In the genomic region with DNA sequence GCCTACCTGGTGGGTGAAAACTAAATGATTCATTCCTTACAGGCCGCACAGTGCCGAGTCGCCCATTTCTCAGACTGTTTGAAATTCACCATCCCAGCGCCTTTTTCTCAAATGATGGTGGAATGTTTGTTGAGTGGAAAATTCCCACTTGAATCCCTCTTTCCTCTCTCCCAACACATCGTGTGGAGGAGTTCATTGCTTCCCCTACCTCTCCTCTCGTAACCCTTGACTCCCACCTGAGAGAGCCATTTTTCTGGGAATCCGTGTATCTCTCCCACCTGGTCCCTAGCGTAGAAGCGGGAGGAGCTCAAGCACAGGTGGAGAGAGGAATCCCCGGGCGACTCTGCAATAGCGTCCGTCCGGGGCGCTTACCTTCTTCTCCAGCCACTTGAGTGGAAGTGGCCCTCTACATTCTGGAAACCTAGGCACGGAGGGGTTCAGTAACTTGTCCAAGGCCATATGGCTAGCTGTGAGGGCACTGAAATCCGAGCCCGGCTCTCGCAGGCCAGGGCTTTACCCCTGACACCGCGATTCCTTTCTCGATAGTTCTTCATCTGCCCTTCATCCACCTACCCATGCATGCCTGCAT, we compare ENCODE assay signal across 8 cellular contexts. TPM values are rescaled to one million over a fixed set of nuclear protein-coding genes. Genes with fewer than 3 reads are reported as not detected.
A peak's percentile ranks its signal among the peaks of the same experiment; 100 is the strongest.
DNase-seq lines count a peak whose midpoint lies in the region; ATAC-seq, FAIRE-seq and TF ChIP-seq lines count a peak whose summit lies in the region.

No MANE protein-coding gene starts in this region.

- H3K27me3 Mint-ChIP-seq in naive thymus-derived CD8-positive, alpha-beta T cell, result peaks cover 35 to 81% (median 57%) of the 10 kb centered on the region in 5 donors

- peak overlapping the region; percentile 82 for H3K23ac ChIP-seq in IMR-90 (ENCODE audit: low read depth, low read length)
- H3K23ac ChIP-seq in H1 (ENCODE audit: insufficient read length), result no peak overlapping the region

- intact Hi-C loops in IMR-90 (cut with micrococcal nuclease), result loop anchor here (10.0 kb wide), 2 partner anchors 228 to 438 kb away; partner anchors contain the start of gene RICTOR

- peak overlapping the region; percentile 18; the same call in 1 of the 2 replicates for H2BK12ac ChIP-seq in H1 (ENCODE audit: low read depth, low read length)

- H3K14ac ChIP-seq in IMR-90 (replicated peaks; ENCODE audit: low read depth, low read length) (peak overlapping the region; percentile 87), H1 (ENCODE audit: insufficient read length) (no peak overlapping the region)

- H3K4me1 ChIP-seq in IMR-90 (ENCODE audit: control insufficient read depth, insufficient read depth, low read length) (peaks cover 12% of the 10 kb centered on the region), H1 (replicated peaks in 1 of 4; ENCODE audit: control insufficient read depth in 3 of 4, insufficient read depth in 4 of 4, low read length in 3 of 4) (peaks cover 0 to 3% (median 0%) of the 10 kb centered on the region in 4 experiments; a peak in 1 of 7 replicates), MM.1S (ENCODE audit: low read length) (no peaks in the 10 kb centered on the region)

- ATAC-seq in IMR-90 (ENCODE audit: low read depth), result no peak
- no peak for ATAC-seq in naive thymus-derived CD8-positive, alpha-beta T cell
- no peak for ATAC-seq in GM19351 (IDR thresholded peaks at IDR 0.05; ENCODE audit: unreplicated experiment)
- ATAC-seq in HG02588 (IDR thresholded peaks at IDR 0.05; ENCODE audit: unreplicated experiment), result no peak
- ATAC-seq in HG03135 (IDR thresholded peaks at IDR 0.05; ENCODE audit: unreplicated experiment), result no peak

- TSS peak; percentile 67 for BruUV-seq in IMR-90 (replicated peaks; lab: Mats Ljungman, UMichigan)

- H2AFZ ChIP-seq in IMR-90 (replicated peaks; ENCODE audit: low read length, poor library complexity) (peak overlapping the region; percentile 97), H1 (ENCODE audit: low read length) (peak overlapping the region; percentile 87), MM.1S (ENCODE audit: low read length) (no peak overlapping the region)

- peaks cover 0 to 5% (median 1%) of the 10 kb centered on the region in 3 donors for H3K36me3 Mint-ChIP-seq in naive thymus-derived CD8-positive, alpha-beta T cell

- peak overlapping the region; percentile 89 for H3K4me3 ChIP-seq in AG04450 (ENCODE audit: low read depth, low read length)
- peak overlapping the region; percentile 93 for H3K4me3 ChIP-seq in IMR-90 (ENCODE audit: insufficient read depth, low read depth, low read length)
- peak overlapping the region; percentile 45 to 70 (median 62) for H3K4me3 ChIP-seq in H1 (ENCODE audit: extremely low read depth in 1 of 4, insufficient read depth in 2 of 4, low read depth in 3 of 4, low read length in 4 of 4)
- H3K4me3 ChIP-seq in MM.1S (ENCODE audit: low read length), result no peak overlapping the region

- H3K23me2 ChIP-seq in H1 (ENCODE audit: low read depth, low read length), result peaks cover 13% of the 10 kb centered on the region; the same call in 1 of the 2 replicates

- H4K20me1 ChIP-seq in IMR-90 (ENCODE audit: insufficient read depth, low read length) (peaks cover 22% of the 10 kb centered on the region), H1 (replicated peaks in 1 of 2; ENCODE audit: control insufficient read depth in 1 of 2, insufficient read depth in 2 of 2, low read length in 2 of 2) (no peaks in the 10 kb centered on the region), MM.1S (ENCODE audit: insufficient read depth, low read length) (no peaks in the 10 kb centered on the region)

- in situ Hi-C loops in IMR-90 (cut with MboI; ENCODE audit: low sequenced_read_pairs), result no loop called here

- H2AK9ac ChIP-seq in IMR-90 (replicated peaks; ENCODE audit: low read depth, low read length, poor library complexity), result peak overlapping the region; percentile 98

- H3K4me3 Mint-ChIP-seq in naive thymus-derived CD8-positive, alpha-beta T cell, result peak overlapping the region; percentile 28 to 85 (median 64)

- DNase-seq in AG04450 (ENCODE audit: low read depth, low spot score), result no peak
- DNase-seq in IMR-90, result peak; percentile 25
- DNase-seq in H1 (ENCODE audit: low read depth in 1 of 2, low spot score in 2 of 2), result peak in 1 of 2 experiments; percentile 55
- no peak for DNase-seq in naive thymus-derived CD8-positive, alpha-beta T cell
- DNase-seq in MM.1S, result no peak

- peak overlapping the region; percentile 66 for H2BK20ac ChIP-seq in IMR-90 (ENCODE audit: low read depth, low read length)
- no peak overlapping the region for H2BK20ac ChIP-seq in H1 (ENCODE audit: low read length)

- H3K79me2 ChIP-seq in H1 (ENCODE audit: control insufficient read depth in 1 of 2, insufficient read depth in 2 of 2, low read length in 2 of 2) (no peaks in the 10 kb centered on the region), MM.1S (ENCODE audit: low read length) (no peaks in the 10 kb centered on the region)

- no peak overlapping the region for H3K27ac Mint-ChIP-seq in naive thymus-derived CD8-positive, alpha-beta T cell

- H3K9me1 ChIP-seq in IMR-90 (ENCODE audit: insufficient read depth, low read length), result peaks cover 2% of the 10 kb centered on the region; the same call in 1 of the 2 replicates

- peak overlapping the region; percentile 97 for H3K18ac ChIP-seq in IMR-90 (ENCODE audit: low read depth, low read length)
- H3K18ac ChIP-seq in H1 (ENCODE audit: extremely low read depth, low read length), result no peak overlapping the region

- H3K27ac ChIP-seq in AG04450 (ENCODE audit: low read depth, low read length) (peak overlapping the region; percentile 90), IMR-90 (ENCODE audit: insufficient read depth, low read length) (peak overlapping the region; percentile 99), H1 (ENCODE audit: low read depth, low read length) (no peak overlapping the region), MM.1S (ENCODE audit: low read length) (no peak overlapping the region)

- WGBS in IMR-90 (ENCODE audit: extremely low coverage in 2 of 2, insufficient read length in 1 of 2), 2 experiments, result 22% methylated on average over 5 of the region's 22 CpGs; no CpG with 5 or more reads in 1 of the 2 experiments
- 12% methylated on average over 21 of the region's 22 CpGs; no CpG with 5 or more reads in 1 of the 2 experiments for WGBS in H1 (ENCODE audit: extremely low coverage in 1 of 2, insufficient coverage in 1 of 2, insufficient read length in 1 of 2, insufficient replicate concordance in 2 of 2, low coverage in 1 of 2, low lambda C conversion rate in 2 of 2, missing lambda C conversion rate in 1 of 2), 2 experiments

- H2BK15ac ChIP-seq in IMR-90 (ENCODE audit: low read depth, low read length), result peak overlapping the region; percentile 41
- no peak overlapping the region for H2BK15ac ChIP-seq in H1 (ENCODE audit: low read length)

- H3F3A ChIP-seq in MM.1S (ENCODE audit: insufficient read depth, low read length), result no peaks in the 10 kb centered on the region

- H3K9ac ChIP-seq in IMR-90 (ENCODE audit: low read depth, low read length) (peak overlapping the region; percentile 99), H1 (replicated peaks in 1 of 4; ENCODE audit: extremely low read depth in 1 of 4, low read depth in 3 of 4, low read length in 3 of 4) (peak overlapping the region in 2 of 4 experiments; percentile 1 to 35; a peak in 3 of 7 replicates), MM.1S (ENCODE audit: low read length) (no peak overlapping the region)

- no peak for TF ChIP-seq EP300 in H1 (IDR thresholded peaks at IDR 0.05; ENCODE audit: borderline replicate concordance in 1 of 2, low read depth in 2 of 2, low read length in 2 of 2)

- TF ChIP-seq RAD21 in IMR-90 (IDR thresholded peaks at IDR 0.05; ENCODE audit: low read length) (no peak), H1 (IDR thresholded peaks at IDR 0.05 in 1 of 2, conservative IDR thresholded peaks at IDR 0.05 in 1 of 2; ENCODE audit: low read depth in 2 of 2, low read length in 2 of 2) (no peak)

- peaks cover 4 to 14% (median 8%) of the 10 kb centered on the region in 4 donors for H3K4me1 Mint-ChIP-seq in naive thymus-derived CD8-positive, alpha-beta T cell

- H3K9me3 Mint-ChIP-seq in naive thymus-derived CD8-positive, alpha-beta T cell, result peaks cover 0 to 17% (median 1%) of the 10 kb centered on the region in 9 donors

- no peaks in the 10 kb centered on the region for H3K27me3 ChIP-seq in AG04450 (ENCODE audit: control insufficient read depth, insufficient read depth, low read length)
- H3K27me3 ChIP-seq in IMR-90 (ENCODE audit: control insufficient read depth, insufficient read depth, low read length), result no peaks in the 10 kb centered on the region
- peaks cover 2 to 33% (median 24%) of the 10 kb centered on the region in 4 experiments for H3K27me3 ChIP-seq in H1 (replicated peaks in 1 of 4; ENCODE audit: control insufficient read depth in 3 of 4, extremely low read depth in 1 of 4, insufficient read depth in 3 of 4, low read length in 3 of 4)
- no peaks in the 10 kb centered on the region for H3K27me3 ChIP-seq in MM.1S (replicated peaks; ENCODE audit: insufficient read depth, low read length)

- CTCF ChIA-PET in AG04450 (lab: Charles Lee) (interaction anchor here (1.7 kb wide), 1 partner anchor 405 kb away, joined by 11 read pairs; no protein-coding TSS in a partner anchor), IMR-90 (lab: Yijun Ruan, JAX) (interaction anchor here (0.5 to 1.8 kb wide), 3 partner anchors 14 to 472 kb away, joined by 3 to 5 read pairs (median 3); no protein-coding TSS in a partner anchor), H1 (lab: Charles Lee; ENCODE audit: partially characterized antibody) (interaction anchor here (0.6 to 2.0 kb wide), 12 partner anchors 9 to 520 kb away, joined by 3 to 8 read pairs (median 4); no protein-coding TSS in a partner anchor)

- peak overlapping the region; percentile 91 for H3K56ac ChIP-seq in IMR-90 (ENCODE audit: extremely low read depth, insufficient read depth, low read length)
- H3K56ac ChIP-seq in H1 (replicated peaks; ENCODE audit: insufficient read length, low read depth, low read length), result no peak overlapping the region

- dilution Hi-C loops in IMR-90 (cut with HindIII; ENCODE audit: low sequenced_read_pairs, unreplicated experiment), result no loop called here

- peak overlapping the region; percentile 78 to 90 for H4K8ac ChIP-seq in IMR-90 (ENCODE audit: low read depth in 2 of 2, low read length in 2 of 2)
- no peak overlapping the region; the same call in none of the 2 replicates for H4K8ac ChIP-seq in H1 (ENCODE audit: extremely low read depth, insufficient read depth, low read length)

- H2BK120ac ChIP-seq in IMR-90 (ENCODE audit: low read depth, low read length) (peak overlapping the region; percentile 89), H1 (replicated peaks; ENCODE audit: low read depth, low read length) (no peak overlapping the region)

- peak overlapping the region; percentile 97 for H4K91ac ChIP-seq in IMR-90 (ENCODE audit: insufficient read depth, low read depth, low read length)
- no peak overlapping the region for H4K91ac ChIP-seq in H1 (replicated peaks; ENCODE audit: insufficient read length, low read length)

- H3K79me1 ChIP-seq in IMR-90 (ENCODE audit: low read depth in 1 of 2, low read length in 2 of 2) (peaks cover 18 to 66% of the 10 kb centered on the region in 2 experiments), H1 (ENCODE audit: low read depth, low read length) (no peaks in the 10 kb centered on the region)

- POLR2A ChIA-PET in AG04450 (lab: Yijun Ruan, JAX), result interaction anchor here (1.4 kb wide), 1 partner anchor 26 kb away, joined by 7 read pairs; no protein-coding TSS in a partner anchor
- POLR2A ChIA-PET in IMR-90 (lab: Charles Lee; ENCODE audit: unreplicated experiment), result no interaction called here
- POLR2A ChIA-PET in H1 (lab: Charles Lee; ENCODE audit: partially characterized antibody), result interaction anchor here (1.1 kb wide), 2 partner anchors 9 to 227 kb away, joined by 3 read pairs; no protein-coding TSS in a partner anchor
- POLR2A ChIA-PET in naive thymus-derived CD8-positive, alpha-beta T cell (lab: Charles Lee), result no interaction called here

- H3K36me3 ChIP-seq in IMR-90 (ENCODE audit: control insufficient read depth, insufficient read depth, low read length) (peaks cover 16% of the 10 kb centered on the region), H1 (ENCODE audit: control insufficient read depth in 2 of 4, insufficient read depth in 4 of 4, low read length in 3 of 4) (no peaks in the 10 kb centered on the region), MM.1S (replicated peaks; ENCODE audit: insufficient read depth, low read length) (no peaks in the 10 kb centered on the region)

- no peaks in the 10 kb centered on the region for H3K9me2 ChIP-seq in MM.1S (replicated peaks; ENCODE audit: insufficient read depth, low read length)

- peak overlapping the region; percentile 98 for H2BK5ac ChIP-seq in IMR-90 (ENCODE audit: low read depth, low read length, poor library complexity, severe bottlenecking)
- no peak overlapping the region for H2BK5ac ChIP-seq in H1 (ENCODE audit: low read depth, low read length)

- FAIRE-seq in H1 (lab: Jason Lieb, UNC), result no peak

- TF ChIP-seq CTCF in AG04450 (IDR thresholded peaks at IDR 0.05; ENCODE audit: low read depth, low read length) (no peak), IMR-90 (conservative IDR thresholded peaks at IDR 0.05; ENCODE audit: low read depth, low read length) (no peak), H1 (IDR thresholded peaks at IDR 0.05; ENCODE audit: control extremely low read depth in 1 of 3, insufficient read depth in 1 of 3, low read depth in 1 of 3, low read length in 3 of 3) (no peak), MM.1S (IDR thresholded peaks at IDR 0.05; ENCODE audit: low read length) (no peak)

- peak overlapping the region; percentile 95 for H4K5ac ChIP-seq in IMR-90 (ENCODE audit: low read depth, low read length)
- H4K5ac ChIP-seq in H1 (ENCODE audit: insufficient read length, low read depth, low read length), result no peak overlapping the region

- H3K9me3 ChIP-seq in AG04450 (ENCODE audit: control insufficient read depth, insufficient read depth, low read length), result peaks cover 3% of the 10 kb centered on the region; the same call in 1 of the 2 replicates
- H3K9me3 ChIP-seq in IMR-90 (ENCODE audit: control insufficient read depth, insufficient read depth, low read length), result 0 out of 2 replicates have a peak, but pooled peaks cover 3% of the 10 kb centered on the region
- H3K9me3 ChIP-seq in H1 (ENCODE audit: insufficient read depth in 2 of 2, low read depth in 1 of 2, low read length in 1 of 2), result no peaks in the 10 kb centered on the region
- H3K9me3 ChIP-seq in MM.1S (replicated peaks; ENCODE audit: insufficient read depth, low read length), result no peaks in the 10 kb centered on the region

- H3K4me2 ChIP-seq in IMR-90 (ENCODE audit: low read depth, low read length) (peak overlapping the region; percentile 97), H1 (ENCODE audit: insufficient read depth in 1 of 2, low read depth in 2 of 2, low read length in 2 of 2) (peak overlapping the region; percentile 84 to 85), MM.1S (ENCODE audit: low read depth, low read length) (no peak overlapping the region)

- H2AK5ac ChIP-seq in IMR-90 (ENCODE audit: low read depth, low read length) (peak overlapping the region; percentile 96), H1 (ENCODE audit: low read depth, low read length) (no peak overlapping the region)

- H3K4ac ChIP-seq in IMR-90 (ENCODE audit: low read depth, low read length) (peak overlapping the region; percentile 83), H1 (replicated peaks; ENCODE audit: insufficient read length, low read depth, low read length) (no peak overlapping the region)

- TF ChIP-seq POLR2A in IMR-90 (IDR thresholded peaks at IDR 0.05; ENCODE audit: low read depth, low read length), result no peak
- TF ChIP-seq POLR2A in H1 (IDR thresholded peaks at IDR 0.05; ENCODE audit: control extremely low read depth in 1 of 2, low read depth in 2 of 2, low read length in 2 of 2), result no peak

RNA-seq across cellular contexts. Expression of gene OSMR, which starts 0.7 kb away (rescaled TPM):
- polyA plus RNA-seq in AG04450 (2011; rRNA removed) (100 and 102 TPM in 2 replicates), IMR-90 (2012; rRNA removed) (39.6 and 48.7 TPM in 2 replicates), H1 (2011; rRNA removed) (1.5 and 2.3 TPM in 2 replicates)
- 85.9 and 108 TPM in 2 replicates for polyA minus RNA-seq in AG04450 (2011; rRNA and poly(A)+ RNA removed)
- 38.9 and 41.6 TPM in 2 replicates for total RNA-seq in IMR-90 (2012; rRNA removed)
- polyA plus RNA-seq in IMR-90 (2012; cell fraction: cytosol; rRNA removed), result 22.2 and 23.7 TPM in 2 replicates
- polyA plus RNA-seq in IMR-90 (2012; cell fraction: nucleus; rRNA removed; ENCODE audit: low replicate concordance), result 20.0 and 79.2 TPM in 2 replicates
- 2.6 and 3.1 TPM in 2 replicates for total RNA-seq in H1 (2021; fragmentation: NEBNext Ultra II Directional; extraction: Animal tissue kit (Norgen Biotek cat#: 25700))
- polyA plus RNA-seq in H1 (2011; cell fraction: cytosol; rRNA removed), result 1.4 TPM
- 2.0 TPM for polyA plus RNA-seq in H1 (2011; cell fraction: nucleus; rRNA removed)
- 1.9 to 2.8 TPM (median 2.1 TPM) in 4 replicates for polyA plus RNA-seq in H1 (2012, experiment 1 of 2)
- 0.41 TPM for polyA plus RNA-seq in H1 (2012, experiment 2 of 2)
- 5.6 TPM for polyA plus RNA-seq in H1 (2013, experiment 1 of 2)
- 5.6 TPM for polyA plus RNA-seq in H1 (2013, experiment 2 of 2)
- 3.4 and 4.7 TPM in 2 replicates for polyA minus RNA-seq in H1 (2011; rRNA and poly(A)+ RNA removed)
- 1.1 TPM for polyA minus RNA-seq in H1 (2011; cell fraction: cytosol; rRNA and poly(A)+ RNA removed)
- polyA minus RNA-seq in H1 (2011; cell fraction: nucleus; rRNA and poly(A)+ RNA removed), result 4.7 TPM
- total RNA-seq in naive thymus-derived CD8-positive, alpha-beta T cell, result not detected
- polyA plus RNA-seq in naive thymus-derived CD8-positive, alpha-beta T cell, result under 1 TPM in 2 of 3 donors, not detected in 1; 0.13 to 0.18 TPM

Comparison
In these comparisons a context has a peak if more than half of its experiments do, and no peak if none do; other contexts are left out.
1. H3K27ac ChIP-seq: peak in AG04450 (single experiment) and IMR-90 (single experiment); none in H1 (single experiment) and MM.1S (single experiment).
2. POLR2A ChIA-PET loops: an anchor here in AG04450 (1.4 kb wide) and H1 (1.1 kb wide); none called in IMR-90 and naive thymus-derived CD8-positive, alpha-beta T cell.